Comparison of ENCODE assay signal across 8 cellular contexts in genomic region chr17:82272495-82273326, GRCh38. TPM values are rescaled to one million over a fixed set of nuclear protein-coding genes. Genes with fewer than 3 reads are reported as not detected.
A peak's percentile ranks its signal among the peaks of the same experiment; 100 is the strongest.
DNase-seq lines count a peak whose midpoint lies in the region; ATAC-seq and TF ChIP-seq lines count a peak whose summit lies in the region.

No MANE protein-coding gene starts in this region.

- H3K4me1 Mint-ChIP-seq in effector memory CD8-positive, alpha-beta T cell (ENCODE audit: low read depth in 2 of 2) = peaks cover 37 to 44% of the 10 kb centered on the region in 2 donors

- TF ChIP-seq CTCF in GM12875 (IDR thresholded peaks at IDR 0.05; ENCODE audit: borderline replicate concordance, insufficient read depth, low read depth, low read length) (no peak), mucosa of descending colon (IDR thresholded peaks at IDR 0.05) (no peak), thyroid gland (IDR thresholded peaks at IDR 0.05) (no peak)

- no peaks in the 10 kb centered on the region for H3K36me3 ChIP-seq in mucosa of descending colon (ENCODE audit: low read depth)
- H3K36me3 ChIP-seq in thyroid gland = peaks cover 6 to 9% of the 10 kb centered on the region in 2 donors

- DNase-seq in activated CD4-positive, alpha-beta T cell treated with anti-CD3 and anti-CD28 coated beads for 4 hours = peak; percentile 46 to 52
- peak in 1 of 3 experiments; percentile 35 for DNase-seq in effector memory CD8-positive, alpha-beta T cell
- DNase-seq in mucosa of descending colon = peak; percentile 59 to 78 (median 69)
- no peak for DNase-seq in thyroid gland
- no peak for DNase-seq in A172 (ENCODE audit: low spot score)
- no peak for DNase-seq in kidney glomerular epithelial cell (lab: John Stamatoyannopoulos, UW)

- peak overlapping the region; percentile 96 to 100 (median 98) for H3K27ac ChIP-seq in thyroid gland

- peaks cover 57% of the 10 kb centered on the region for H3K36me3 Mint-ChIP-seq in effector memory CD8-positive, alpha-beta T cell (ENCODE audit: insufficient read depth)

- H3K4me3 Mint-ChIP-seq in effector memory CD8-positive, alpha-beta T cell = peak overlapping the region; percentile 82 to 95

- H3K9me3 Mint-ChIP-seq in effector memory CD8-positive, alpha-beta T cell = no peaks in the 10 kb centered on the region

- H3K4me3 ChIP-seq in GM12875 (ENCODE audit: low read depth, low read length) = peak overlapping the region; percentile 66
- H3K4me3 ChIP-seq in mucosa of descending colon = peak overlapping the region; percentile 99
- peak overlapping the region; percentile 56 to 100 (median 81) for H3K4me3 ChIP-seq in thyroid gland (replicated peaks in 1 of 3)

- WGBS in thyroid gland, 2 donors = 1 to 2% methylated on average over 13 to 22 of the region's 57 CpGs

- H3K27ac Mint-ChIP-seq in effector memory CD8-positive, alpha-beta T cell = peak overlapping the region; percentile 99

- no peak for TF ChIP-seq POLR2A in thyroid gland (IDR thresholded peaks at IDR 0.05)

- H3K4me1 ChIP-seq in mucosa of descending colon (ENCODE audit: low read depth) (peaks cover 47% of the 10 kb centered on the region), thyroid gland (peaks cover 36 to 61% of the 10 kb centered on the region in 2 donors)

- H3K27me3 Mint-ChIP-seq in effector memory CD8-positive, alpha-beta T cell = no peaks in the 10 kb centered on the region

- peak; percentile 3 for ATAC-seq in HG03521 (IDR thresholded peaks at IDR 0.05; ENCODE audit: unreplicated experiment)
- ATAC-seq in effector memory CD8-positive, alpha-beta T cell (replicated peaks) = peak; percentile 40
- ATAC-seq in mucosa of descending colon = peak; percentile 49

- intact Hi-C loops in mucosa of descending colon (cut with DNase I, micrococcal nuclease) (no loop called here), thyroid gland (cut with DNase I) (no loop called here)

- H3K9me3 ChIP-seq in mucosa of descending colon (no peaks in the 10 kb centered on the region), thyroid gland (no peaks in the 10 kb centered on the region)

- no peaks in the 10 kb centered on the region for H3K27me3 ChIP-seq in thyroid gland

RNA-seq across cellular contexts. Expression of gene CSNK1D, which starts 0.8 kb away (rescaled TPM):
- total RNA-seq in mucosa of descending colon = 100 to 1,000 TPM; 177 to 221 (median 189) TPM
- 10 to 100 TPM; 47.3 to 91.2 (median 88.7) TPM for total RNA-seq in thyroid gland
- total RNA-seq in A172 (2014; rRNA removed; shearing (Covaris generic)) = 19.9 and 20.9 TPM in 2 replicates

RNA-seq across cellular contexts. Expression of gene SLC16A3, which starts 43.9 kb away (rescaled TPM):
- total RNA-seq in mucosa of descending colon (100 to 1,000 TPM in 2 of 3 donors, 10 to 100 TPM in 1; 41.0 to 150 (median 104) TPM), thyroid gland (10 to 100 TPM; 42.1 to 75.5 (median 44.2) TPM)
- 65.3 and 66.7 TPM in 2 replicates for total RNA-seq in A172 (2014; rRNA removed; shearing (Covaris generic))

RNA-seq across cellular contexts. Expression of gene CD7, which starts 44.7 kb away (rescaled TPM):
- total RNA-seq in mucosa of descending colon (10 to 100 TPM in 2 of 3 donors, 1 to 10 TPM in 1; 10.0 to 12.8 (median 12.3) TPM), thyroid gland (1 to 10 TPM in 2 of 4 donors, under 1 TPM in 1, not detected in 1; 0.45 to 3.0 (median 2.5) TPM)
- total RNA-seq in A172 (2014; rRNA removed; shearing (Covaris generic)) = not detected in 2 replicates

Comparison
In these comparisons a context has a peak if more than half of its experiments do, and no peak if none do; other contexts are left out.
1. DNase-seq: peak in activated CD4-positive, alpha-beta T cell treated with anti-CD3 and anti-CD28 coated beads for 4 hours (2 of 2) and mucosa of descending colon (3 of 3); none in thyroid gland (0 of 2), A172 (single experiment) and kidney glomerular epithelial cell (single experiment).
2. Peak in every context shown above with its lines, with median percentiles within 50 percentile points of each other: H3K4me3 ChIP-seq and ATAC-seq.